7 cellular contexts compared by ENCODE assay signal in the genomic region with DNA sequence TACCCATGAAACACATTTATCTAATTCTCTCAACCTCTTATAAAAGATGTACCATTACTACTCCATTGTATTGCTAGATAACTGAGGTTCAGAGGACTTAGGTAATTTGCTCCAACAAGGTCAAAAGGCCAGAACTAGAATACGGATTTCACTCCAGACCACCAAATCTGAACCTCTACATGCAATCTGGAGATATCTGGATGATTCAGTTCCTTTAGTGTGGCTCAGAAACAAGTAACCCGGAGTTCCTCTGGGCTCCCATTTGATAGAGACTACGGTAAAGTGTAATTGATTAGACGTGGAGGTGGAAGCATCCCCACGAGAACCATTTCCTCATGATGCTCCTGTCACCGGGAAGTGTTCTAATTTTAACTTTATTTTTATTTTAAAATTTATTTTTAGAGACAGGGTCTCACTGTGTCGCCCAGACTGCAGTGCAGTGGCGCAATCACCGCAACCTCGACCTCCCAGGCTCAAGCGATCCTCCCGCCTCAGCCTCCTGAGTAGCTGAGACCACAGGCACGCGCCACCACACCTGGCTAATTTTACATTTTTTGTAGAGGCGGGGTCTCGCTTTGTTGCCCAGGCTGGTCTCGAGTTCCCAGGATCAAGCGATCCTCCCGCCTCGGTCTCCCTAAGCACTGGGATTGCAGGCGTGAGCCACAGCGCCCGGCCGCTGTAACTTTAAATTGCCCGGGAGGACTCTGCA. TPM values are rescaled to one million over a fixed set of nuclear protein-coding genes. Genes with fewer than 3 reads are reported as not detected.
DNase-seq lines count a peak whose midpoint lies in the region; ATAC-seq and TF ChIP-seq lines count a peak whose summit lies in the region.

No MANE protein-coding gene starts in this region.

- H3K4me1 Mint-ChIP-seq in activated T-helper 1 cell treated with anti-CD3 and anti-CD28 coated beads, Interleukin-12 subunit alpha, Interleukin-12 subunit beta, Interleukin-2, Interleukin-4 antibody, amounts not matched to agents 30 ng/mL and 10 ng/mL and 1 ng/mL, durations not matched to agents 14 hours and 24 hours and 36 hours (ENCODE audit: low read depth) = peaks cover 80% of the 10 kb centered on the region

- H3K27me3 Mint-ChIP-seq in activated T-helper 1 cell treated with anti-CD3 and anti-CD28 coated beads, Interleukin-12 subunit alpha, Interleukin-12 subunit beta, Interleukin-2, Interleukin-4 antibody, amounts not matched to agents 30 ng/mL and 10 ng/mL and 1 ng/mL, durations not matched to agents 14 hours and 24 hours and 36 hours (ENCODE audit: insufficient read depth) = no peaks in the 10 kb centered on the region

- H3K36me3 ChIP-seq in transverse colon = no peaks in the 10 kb centered on the region

- no peak for TF ChIP-seq POLR2A in transverse colon (IDR thresholded peaks at IDR 0.05)

- ATAC-seq in GM19324 (IDR thresholded peaks at IDR 0.05; ENCODE audit: low FRiP score, unreplicated experiment) (peak; percentile 18), HG03060 (IDR thresholded peaks at IDR 0.05; ENCODE audit: low read depth, unreplicated experiment) (peak; percentile 4)

- peak overlapping the region; percentile 94 for H3K27ac Mint-ChIP-seq in activated T-helper 1 cell treated with anti-CD3 and anti-CD28 coated beads, Interleukin-12 subunit alpha, Interleukin-12 subunit beta, Interleukin-2, Interleukin-4 antibody, amounts not matched to agents 30 ng/mL and 10 ng/mL and 1 ng/mL, durations not matched to agents 14 hours and 24 hours and 36 hours

- peak overlapping the region; percentile 60 to 93 (median 82) for H3K4me3 ChIP-seq in transverse colon

- no peak for DNase-seq in activated T-helper 1 cell treated with anti-CD3 and anti-CD28 coated beads, Interleukin-12 subunit alpha, Interleukin-12 subunit beta, Interleukin-2, Interleukin-4 antibody, amounts not matched to agents 30 ng/mL and 10 ng/mL and 1 ng/mL, durations not matched to agents 14 hours and 24 hours and 36 hours (ENCODE audit: low spot score)
- no peak for DNase-seq in transverse colon
- DNase-seq in hepatic stellate cell (ENCODE audit: low spot score) = no peak
- no peak for DNase-seq in middle frontal gyrus (ENCODE audit: extremely low spot score, low spot score)

- peak in 1 of 5 experiments; percentile 4 for TF ChIP-seq CTCF in transverse colon (IDR thresholded peaks at IDR 0.05)

- no peaks in the 10 kb centered on the region for H3K27me3 ChIP-seq in layer of hippocampus (ENCODE audit: control insufficient read depth, insufficient read depth, low read length)
- no peaks in the 10 kb centered on the region for H3K27me3 ChIP-seq in transverse colon

- no peak for TF ChIP-seq EP300 in transverse colon (IDR thresholded peaks at IDR 0.05; ENCODE audit: low read depth)

- H3K9me3 Mint-ChIP-seq in activated T-helper 1 cell treated with anti-CD3 and anti-CD28 coated beads, Interleukin-12 subunit alpha, Interleukin-12 subunit beta, Interleukin-2, Interleukin-4 antibody, amounts not matched to agents 30 ng/mL and 10 ng/mL and 1 ng/mL, durations not matched to agents 14 hours and 24 hours and 36 hours = peaks cover 6% of the 10 kb centered on the region

- 12 to 60% methylated on average over 1 to 25 of the region's 25 CpGs for WGBS in transverse colon (ENCODE audit: low coverage in 1 of 2), 2 donors

- H3K36me3 Mint-ChIP-seq in activated T-helper 1 cell treated with anti-CD3 and anti-CD28 coated beads, Interleukin-12 subunit alpha, Interleukin-12 subunit beta, Interleukin-2, Interleukin-4 antibody, amounts not matched to agents 30 ng/mL and 10 ng/mL and 1 ng/mL, durations not matched to agents 14 hours and 24 hours and 36 hours (ENCODE audit: low read depth) = peaks cover 46% of the 10 kb centered on the region

- H3K27ac ChIP-seq in layer of hippocampus (ENCODE audit: low read depth, low read length) (peak overlapping the region; percentile 50), transverse colon (peak overlapping the region; percentile 77 to 93 (median 81))

- intact Hi-C loops in activated T-helper 1 cell treated with anti-CD3 and anti-CD28 coated beads, Interleukin-12 subunit alpha, Interleukin-12 subunit beta, Interleukin-2, Interleukin-4 antibody, amounts not matched to agents 30 ng/mL and 10 ng/mL and 1 ng/mL, durations not matched to agents 14 hours and 24 hours and 36 hours (cut with micrococcal nuclease) = loop anchor here (1.0 to 10.0 kb wide), 7 partner anchors 12 to 1050 kb away; a partner anchor contains a TSS
- intact Hi-C loops in transverse colon (cut with DNase I; ENCODE audit: low total_unique reads) = no loop called here

- peak overlapping the region; percentile 97 for H3K4me3 Mint-ChIP-seq in activated T-helper 1 cell treated with anti-CD3 and anti-CD28 coated beads, Interleukin-12 subunit alpha, Interleukin-12 subunit beta, Interleukin-2, Interleukin-4 antibody, amounts not matched to agents 30 ng/mL and 10 ng/mL and 1 ng/mL, durations not matched to agents 14 hours and 24 hours and 36 hours

- in situ Hi-C loops in transverse colon (cut with MboI; ENCODE audit: low pct_ligation_motif_present in 1 of 4, low pct_unique_long_range_greater_than_20kb in 1 of 4, low sequenced_read_pairs in 3 of 4) = no loop called here

- no peaks in the 10 kb centered on the region for H3K9me3 ChIP-seq in transverse colon

- peaks cover 7 to 39% (median 15%) of the 10 kb centered on the region in 4 donors for H3K4me1 ChIP-seq in transverse colon

RNA-seq across cellular contexts. Expression of a gene that starts 0.6 kb away (rescaled TPM):
- total RNA-seq in activated T-helper 1 cell treated with anti-CD3 and anti-CD28 coated beads, Interleukin-12 subunit alpha, Interleukin-12 subunit beta, Interleukin-2, Interleukin-4 antibody, amounts not matched to agents 30 ng/mL and 10 ng/mL and 1 ng/mL, durations not matched to agents 14 hours and 24 hours and 36 hours = 40.1 and 41.7 TPM in 2 replicates
- total RNA-seq in transverse colon = 10 to 100 TPM; 48.9 to 61.9 (median 53.5) TPM
